Comparison of ENCODE assay signal across 8 cellular contexts in genomic region chr16:81707411-81708321, GRCh38.
DNase-seq lines count a peak whose midpoint lies in the region; ATAC-seq and TF ChIP-seq lines count a peak whose summit lies in the region.

No MANE protein-coding gene starts in this region.

- DNase-seq in Ammon's horn (ENCODE audit: low spot score), result peak; percentile 34
- DNase-seq in LHCN-M2 (ENCODE audit: low read depth), result peak; percentile 39
- peak; percentile 69 for DNase-seq in choroid plexus epithelial cell (ENCODE audit: low read depth)
- peak; percentile 40 for DNase-seq in myocyte (ENCODE audit: low read depth)
- no peak for DNase-seq in WERI-Rb-1
- DNase-seq in GM20000 (ENCODE audit: low spot score), result no peak

- H3K27me3 ChIP-seq in WERI-Rb-1 (ENCODE audit: insufficient read depth, low read depth, severe bottlenecking), result no peaks in the 10 kb centered on the region

- ATAC-seq in HG02884 (IDR thresholded peaks at IDR 0.05; ENCODE audit: unreplicated experiment) (no peak), GM18861 (IDR thresholded peaks at IDR 0.05; ENCODE audit: unreplicated experiment) (no peak)

- no peaks in the 10 kb centered on the region for H3K36me3 ChIP-seq in WERI-Rb-1

- TF ChIP-seq CTCF in choroid plexus epithelial cell (conservative IDR thresholded peaks at IDR 0.05; ENCODE audit: low read depth, low read length), result no peak
- TF ChIP-seq CTCF in WERI-Rb-1 (IDR thresholded peaks at IDR 0.05; ENCODE audit: low read depth, low read length), result no peak
- no peak for TF ChIP-seq CTCF in GM20000 (IDR thresholded peaks at IDR 0.05; ENCODE audit: extremely low read depth, missing control alignments)

- H3K9me3 ChIP-seq in WERI-Rb-1 (ENCODE audit: severe bottlenecking), result no peaks in the 10 kb centered on the region

- no peak overlapping the region for H3K27ac ChIP-seq in WERI-Rb-1

- H3K4me3 ChIP-seq in choroid plexus epithelial cell (ENCODE audit: low read depth, low read length), result no peak overlapping the region
- H3K4me3 ChIP-seq in WERI-Rb-1 (ENCODE audit: low read depth, low read length), result no peak overlapping the region

Comparison
In these comparisons a context has a peak if more than half of its experiments do, and no peak if none do; other contexts are left out.
1. DNase-seq: peak in Ammon's horn (single experiment), LHCN-M2 (single experiment), choroid plexus epithelial cell (single experiment) and myocyte (single experiment); none in WERI-Rb-1 (single experiment) and GM20000 (single experiment).